In the genomic region with DNA sequence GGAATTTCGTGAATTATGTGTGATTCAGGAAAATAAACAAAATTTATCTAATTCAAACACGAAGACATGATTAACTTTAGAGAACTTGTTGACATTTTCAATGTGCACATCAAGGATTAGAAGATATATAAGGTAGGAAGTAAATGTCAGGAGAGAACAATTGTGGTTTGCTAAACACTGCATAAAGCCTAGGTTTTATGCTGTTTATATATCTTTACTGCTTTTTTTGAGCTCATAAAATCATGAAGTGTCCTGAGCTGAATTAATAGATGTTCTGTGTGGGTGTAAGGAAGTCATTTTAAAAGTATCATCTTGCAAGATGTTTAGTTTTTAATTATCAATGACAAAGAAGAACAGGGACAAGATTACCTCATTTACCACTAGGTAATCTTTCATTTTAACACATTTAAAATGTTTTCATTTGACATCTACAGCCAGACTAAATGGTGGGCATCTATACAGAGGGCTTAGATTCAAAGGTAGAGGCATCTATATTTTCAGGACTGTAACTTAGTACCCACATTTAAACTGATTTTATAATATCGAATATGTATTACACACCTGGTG, we compare ENCODE assay signal across 36 cellular contexts.
"Had no signal": no experiment of that assay in that cellular context is flagged by ENCODE, and none has a peak within 500 bp of the region (broad histone marks: within the 10 kb centered on the region; RNA-seq: fewer than 3 reads in every experiment).

No MANE protein-coding gene starts in this region.

- H3K27me3 Mint-ChIP-seq: activated naive CD8-positive, alpha-beta T cell treated with anti-CD3 and anti-CD28 coated beads for 36 hours; brain; natural killer cell treated with Interleukin-12 subunit alpha and Interleukin-12 subunit beta and Interleukin-15 and Interleukin-18, amount 100 ng/mL, for 72 hours; progenitor cell of endocrine pancreas; stimulated activated naive CD8-positive, alpha-beta T cell treated with anti-CD3 and anti-CD28 coated beads, Interleukin-15, amount 100 ng/mL, for 72 hours; type B pancreatic cell had no signal

- H3K9me3 Mint-ChIP-seq: activated naive CD4-positive, alpha-beta T cell treated with anti-CD3 and anti-CD28 coated beads for 36 hours; activated naive CD8-positive, alpha-beta T cell treated with anti-CD3 and anti-CD28 coated beads for 36 hours; activated T-helper 1 cell treated with anti-CD3 and anti-CD28 coated beads, Interleukin-12 subunit alpha, Interleukin-12 subunit beta, Interleukin-2, Interleukin-4 antibody, amounts not matched to agents 30 ng/mL and 10 ng/mL and 1 ng/mL, durations not matched to agents 14 hours and 24 hours and 36 hours; brain; stimulated activated memory B cell treated with anti-CD40 and anti-IgM and Interleukin-4, amounts not matched to agents 10 μg/mL and 1 μg/mL and 100 μg/mL, for 72 hours; stimulated activated naive CD8-positive, alpha-beta T cell treated with anti-CD3 and anti-CD28 coated beads, Interleukin-15, amount 100 ng/mL, for 72 hours; T-helper 1 cell treated with Interleukin-12 subunit alpha and Interleukin-12 subunit beta and Interleukin-4 antibody, amounts not matched to agents 30 μg/mL and 1 μg/mL, for 36 hours; type B pancreatic cell had no signal

- H3K4me3 Mint-ChIP-seq: activated naive CD4-positive, alpha-beta T cell treated with anti-CD3 and anti-CD28 coated beads for 36 hours; activated naive CD8-positive, alpha-beta T cell treated with anti-CD3 and anti-CD28 coated beads for 36 hours; activated T-helper 1 cell treated with anti-CD3 and anti-CD28 coated beads, Interleukin-12 subunit alpha, Interleukin-12 subunit beta, Interleukin-2, Interleukin-4 antibody, amounts not matched to agents 30 ng/mL and 10 ng/mL and 1 ng/mL, durations not matched to agents 14 hours and 24 hours and 36 hours; brain; natural killer cell treated with Interleukin-12 subunit alpha and Interleukin-12 subunit beta and Interleukin-15 and Interleukin-18, amount 100 ng/mL, for 72 hours; stimulated activated memory B cell treated with anti-CD40 and anti-IgM and Interleukin-4, amounts not matched to agents 10 μg/mL and 1 μg/mL and 100 μg/mL, for 72 hours; stimulated activated naive CD8-positive, alpha-beta T cell treated with anti-CD3 and anti-CD28 coated beads, Interleukin-15, amount 100 ng/mL, for 72 hours; T-helper 1 cell treated with Interleukin-12 subunit alpha and Interleukin-12 subunit beta and Interleukin-4 antibody, amounts not matched to agents 30 μg/mL and 1 μg/mL, for 36 hours; type B pancreatic cell had no signal

- DNase-seq: activated CD4-positive, alpha-beta T cell treated with anti-CD3 and anti-CD28 coated beads for 48 hours; activated CD4-positive, alpha-beta T cell treated with anti-CD3 and anti-CD28 coated beads, Interleukin-2, amount 50 U/mL, for 48 hours; activated CD8-positive, alpha-beta memory T cell treated with anti-CD3 and anti-CD28 coated beads for 24 hours; activated effector memory CD4-positive, alpha-beta T cell treated with anti-CD3 and anti-CD28 coated beads, Interleukin-2, amount 50 U/mL, for 16 hours; activated naive CD4-positive, alpha-beta T cell treated with anti-CD3 and anti-CD28 coated beads for 36 hours; activated naive CD8-positive, alpha-beta T cell treated with anti-CD3 and anti-CD28 coated beads for 36 hours; adrenal gland; aorta; cerebellar nuclear complex; colonic mucosa; effector CD8-positive, alpha-beta T cell; foreskin fibroblast; heart right ventricle; left ventricle myocardium inferior; mesendoderm; mucosa of descending colon; ovary; right lobe of liver; stimulated activated CD4-positive, alpha-beta T cell treated with anti-CD3 and anti-CD28 coated beads, Interleukin-12 subunit alpha, Interleukin-12 subunit beta, amount 100 ng/mL, for 4 hours; stimulated activated CD4-positive, alpha-beta T cell treated with anti-CD3 and anti-CD28 coated beads, Interleukin-4, amount 100 ng/mL, for 4 hours; stimulated activated CD8-positive, alpha-beta memory T cell treated with anti-CD3 and anti-CD28 coated beads, Interleukin-4, amount 100 ng/mL, for 48 hours; stimulated activated naive CD8-positive, alpha-beta T cell treated with anti-CD3 and anti-CD28 coated beads, Interleukin-15, amount 100 ng/mL, for 72 hours; substantia nigra; T1000; uterus; WERI-Rb-1 had no signal

- H3K36me3 Mint-ChIP-seq: activated naive CD8-positive, alpha-beta T cell treated with anti-CD3 and anti-CD28 coated beads for 36 hours; brain; natural killer cell treated with Interleukin-12 subunit alpha and Interleukin-12 subunit beta and Interleukin-15 and Interleukin-18, amount 100 ng/mL, for 72 hours; stimulated activated memory B cell treated with anti-CD40 and anti-IgM and Interleukin-4, amounts not matched to agents 10 μg/mL and 1 μg/mL and 100 μg/mL, for 72 hours; type B pancreatic cell had no signal

- H3K4me1 Mint-ChIP-seq: activated naive CD8-positive, alpha-beta T cell treated with anti-CD3 and anti-CD28 coated beads for 36 hours; brain; stimulated activated memory B cell treated with anti-CD40 and anti-IgM and Interleukin-4, amounts not matched to agents 10 μg/mL and 1 μg/mL and 100 μg/mL, for 72 hours; stimulated activated naive CD8-positive, alpha-beta T cell treated with anti-CD3 and anti-CD28 coated beads, Interleukin-15, amount 100 ng/mL, for 72 hours had no signal

- H3K27ac ChIP-seq: adrenal gland, cardiac muscle cell, colonic mucosa, heart right ventricle, left ventricle myocardium inferior, ovary, right lobe of liver, WERI-Rb-1 had no signal

- H3K27me3 ChIP-seq: adrenal gland, cardiac muscle cell, colonic mucosa, heart right ventricle, ovary, right lobe of liver, uterus had no signal

- H3K36me3 ChIP-seq: adrenal gland, cardiac muscle cell, colonic mucosa, heart right ventricle, left ventricle myocardium inferior, ovary, right lobe of liver, uterus, WERI-Rb-1 had no signal

- H3K4me3 ChIP-seq: adrenal gland, cardiac muscle cell, colonic mucosa, heart right ventricle, left ventricle myocardium inferior, lung, mucosa of descending colon, ovary, right lobe of liver, uterus had no signal

- H3K9me3 ChIP-seq: adrenal gland, colonic mucosa, heart right ventricle, left ventricle myocardium inferior, mucosa of descending colon, ovary, right lobe of liver, uterus had no signal

- ATAC-seq: activated CD4-positive, CD25-positive, alpha-beta regulatory T cell treated with anti-CD3 and anti-CD28 coated beads, Interleukin-2, amount 50 U/mL, for 24 hours; heart right ventricle; mucosa of descending colon; natural killer cell treated with Interleukin-12 subunit alpha and Interleukin-12 subunit beta and Interleukin-15 and Interleukin-18, amount 100 ng/mL, for 72 hours; right lobe of liver; stimulated activated memory B cell treated with anti-CD40 and anti-IgM and Interleukin-4, amounts not matched to agents 10 μg/mL and 1 μg/mL and 100 μg/mL, for 72 hours; stimulated activated naive CD8-positive, alpha-beta T cell treated with anti-CD3 and anti-CD28 coated beads, Interleukin-15, amount 100 ng/mL, for 72 hours had no signal

- H3K4me1 ChIP-seq: adrenal gland, colonic mucosa, heart right ventricle, left ventricle myocardium inferior, right lobe of liver, uterus had no signal

- H3K27ac Mint-ChIP-seq: activated naive CD4-positive, alpha-beta T cell treated with anti-CD3 and anti-CD28 coated beads for 36 hours; activated naive CD8-positive, alpha-beta T cell treated with anti-CD3 and anti-CD28 coated beads for 36 hours; activated T-helper 1 cell treated with anti-CD3 and anti-CD28 coated beads, Interleukin-12 subunit alpha, Interleukin-12 subunit beta, Interleukin-2, Interleukin-4 antibody, amounts not matched to agents 30 ng/mL and 10 ng/mL and 1 ng/mL, durations not matched to agents 14 hours and 24 hours and 36 hours; natural killer cell treated with Interleukin-12 subunit alpha and Interleukin-12 subunit beta and Interleukin-15 and Interleukin-18, amount 100 ng/mL, for 72 hours; progenitor cell of endocrine pancreas; stimulated activated memory B cell treated with anti-CD40 and anti-IgM and Interleukin-4, amounts not matched to agents 10 μg/mL and 1 μg/mL and 100 μg/mL, for 72 hours; stimulated activated naive CD8-positive, alpha-beta T cell treated with anti-CD3 and anti-CD28 coated beads, Interleukin-15, amount 100 ng/mL, for 72 hours; T-helper 1 cell treated with Interleukin-12 subunit alpha and Interleukin-12 subunit beta and Interleukin-4 antibody, amounts not matched to agents 30 μg/mL and 1 μg/mL, for 36 hours; type B pancreatic cell had no signal
